ENCODE assay signal across 7 cellular contexts in the genomic region with DNA sequence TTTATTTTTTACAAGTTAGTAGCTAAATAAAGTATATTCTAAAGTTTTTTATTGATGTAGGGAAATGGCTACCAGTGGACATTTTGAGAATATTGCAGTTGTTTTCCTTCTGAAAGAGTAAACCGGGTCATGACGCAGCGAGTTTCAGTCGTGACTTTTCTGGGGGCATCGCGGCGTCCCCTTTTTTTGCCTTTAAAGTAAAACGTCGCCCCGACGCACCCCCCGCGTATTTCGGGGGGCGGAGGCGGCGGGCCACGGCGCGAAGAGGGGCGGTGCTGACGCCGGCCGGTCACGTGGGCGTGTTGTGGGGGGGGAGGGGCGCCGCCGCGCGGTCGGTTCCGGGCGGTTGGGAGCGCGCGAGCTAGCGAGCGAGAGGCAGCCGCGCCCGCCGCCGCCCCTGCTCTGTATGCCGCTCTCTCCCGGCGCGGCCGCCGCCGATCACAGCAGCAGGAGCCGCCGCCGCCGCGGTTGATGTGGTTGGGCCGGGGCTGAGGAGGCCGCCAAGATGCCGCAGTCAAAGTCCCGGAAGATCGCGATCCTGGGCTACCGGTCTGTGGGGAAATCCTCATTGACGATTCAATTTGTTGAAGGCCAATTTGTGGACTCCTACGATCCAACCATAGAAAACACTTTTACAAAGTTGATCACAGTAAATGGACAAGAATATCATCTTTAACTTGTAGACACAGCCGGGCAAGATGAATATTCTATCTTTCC. TPM values are rescaled to one million over a fixed set of nuclear protein-coding genes. Genes with fewer than 3 reads are reported as not detected.
DNase-seq lines count a peak whose midpoint lies in the region; ATAC-seq and TF ChIP-seq lines count a peak whose summit lies in the region.
"Not testable (repeated sequence)": the region's sequence is repeated elsewhere in the genome, so short reads cannot be mapped to it uniquely, and the experiment has no call there.

No MANE protein-coding gene starts in this region.

- DNase-seq in activated CD8-positive, alpha-beta memory T cell treated with anti-CD3 and anti-CD28 coated beads, Interleukin-2, amount 50 U/mL, for 4 hours = peak; percentile 74
- peak; percentile 44 to 85 (median 66) for DNase-seq in dorsolateral prefrontal cortex
- DNase-seq in stimulated activated CD4-positive, alpha-beta T cell treated with anti-CD3 and anti-CD28 coated beads, Interleukin-15, amount 100 ng/mL, for 48 hours (ENCODE audit: low read depth in 2 of 2) = peak; percentile 32 to 47

- not testable (repeated sequence) for TF ChIP-seq RAD21 in liver (IDR thresholded peaks at IDR 0.05)

- peak overlapping the region; percentile 52; the same call in 1 of the 2 replicates for H3K4me3 ChIP-seq in OCI-LY3 (ENCODE audit: low read length)
- H3K4me3 ChIP-seq in dorsolateral prefrontal cortex = peak overlapping the region in 58 of 59 donors; percentile 19 to 67 (median 52)
- H3K4me3 ChIP-seq in liver (ENCODE audit: low read depth in 1 of 3, low read length in 3 of 3) = peak overlapping the region in 1 of 3 donors; percentile 36

- not testable (repeated sequence) for TF ChIP-seq CTCF in OCI-LY3 (IDR thresholded peaks at IDR 0.05; ENCODE audit: low read depth, low read length); dorsolateral prefrontal cortex (IDR thresholded peaks at IDR 0.05 in 54 of 56, conservative IDR thresholded peaks at IDR 0.05 in 2 of 56; ENCODE audit: low read depth in 1 of 56, partially characterized antibody in 56 of 56); liver (IDR thresholded peaks at IDR 0.05; ENCODE audit: low read depth, low read length, missing input control)

- not testable (repeated sequence) for H3K79me2 ChIP-seq in OCI-LY3 (ENCODE audit: low read length)

- not testable (repeated sequence) for H3K9me3 ChIP-seq in OCI-LY3 (ENCODE audit: insufficient read depth, low read length); liver (ENCODE audit: control insufficient read depth in 4 of 4, low read length in 3 of 4)

- H3K9ac ChIP-seq in OCI-LY3 (ENCODE audit: low read length) = not testable (repeated sequence)
- H3K9ac ChIP-seq in liver (ENCODE audit: low read depth in 1 of 2, low read length in 2 of 2) = peak overlapping the region in 1 of 2 donors; percentile 31

- H3K4me1 ChIP-seq in OCI-LY3 (ENCODE audit: low read length); liver (ENCODE audit: control insufficient read depth in 4 of 4, insufficient read depth in 4 of 4, low read length in 3 of 4): not testable (repeated sequence)

- under 1% methylated on average over 24 of the region's 66 CpGs for WGBS in liver

- not testable (repeated sequence) for H3K27me3 ChIP-seq in OCI-LY3 (ENCODE audit: low read depth, low read length); dorsolateral prefrontal cortex; liver (ENCODE audit: control insufficient read depth in 4 of 4, insufficient read depth in 4 of 4, low read length in 3 of 4)

- intact Hi-C loops in dorsolateral prefrontal cortex (cut with DNase I) = not testable (repeated sequence)

- not testable (repeated sequence) for H3K4me2 ChIP-seq in OCI-LY3 (ENCODE audit: low read length)

- not testable (repeated sequence) for H3K36me3 ChIP-seq in OCI-LY3 (replicated peaks; ENCODE audit: low read depth, low read length); liver (ENCODE audit: control insufficient read depth in 4 of 4, insufficient read depth in 3 of 4, low read depth in 1 of 4, low read length in 3 of 4)

- H3K27ac ChIP-seq in OCI-LY3 (ENCODE audit: low read length) = not testable (repeated sequence)
- H3K27ac ChIP-seq in dorsolateral prefrontal cortex (peak overlapping the region in 34 of 59 donors; percentile 10 to 87 (median 66)), liver (ENCODE audit: low read depth in 1 of 2, low read length in 2 of 2) (peak overlapping the region; percentile 42 to 50)

- H2AFZ ChIP-seq in OCI-LY3 (ENCODE audit: low read depth, low read length) = not testable (repeated sequence)

- peak; percentile 94 for ATAC-seq in GM19035 (IDR thresholded peaks at IDR 0.05; ENCODE audit: unreplicated experiment)
- peak; percentile 81 for ATAC-seq in HG02938 (IDR thresholded peaks at IDR 0.05; ENCODE audit: unreplicated experiment)

- H4K20me1 ChIP-seq in OCI-LY3 (ENCODE audit: insufficient read depth, low read length) = not testable (repeated sequence)

TF ChIP-seq in liver, 16 proteins besides CTCF, POLR2A, EP300 and RAD21:
- TF ChIP-seq YY1 (IDR thresholded peaks at IDR 0.05) = peak; percentile 76

RNA-seq across cellular contexts. Expression of a gene that starts 57.5 kb away (rescaled TPM):
- 1 to 10 TPM in 94 of 120 experiments, under 1 TPM in 23, not detected in 3; 0.23 to 9.5 (median 2.0) TPM for total RNA-seq in dorsolateral prefrontal cortex
- total RNA-seq in liver = 1 to 10 TPM in 1 of 2 donors, under 1 TPM in 1; 0.14 to 2.8 TPM
- polyA plus RNA-seq in liver = under 1 TPM; 0.24 to 0.58 TPM
